1 cellular context compared by ENCODE assay signal in genomic region chr20:18728867-18729224, GRCh38.
A peak's percentile ranks its signal among the peaks of the same experiment; 100 is the strongest.
TF ChIP-seq lines count a peak whose summit lies in the region.

No MANE protein-coding gene starts in this region.

TF ChIP-seq in GM12878, 131 proteins besides CTCF, POLR2A, EP300 and RAD21 (continued from another document):
- TF ChIP-seq RELB (IDR thresholded peaks at IDR 0.05; ENCODE audit: low read depth) = peak; percentile 10
- 0 out of 2 replicates have a peak, but pooled peaks have one; percentile 29 for TF ChIP-seq NBN (IDR thresholded peaks at IDR 0.05)
TF ChIP-seq in GM12878: peak in this region for 7.
